1 cellular context compared by ENCODE assay signal in the genomic region with DNA sequence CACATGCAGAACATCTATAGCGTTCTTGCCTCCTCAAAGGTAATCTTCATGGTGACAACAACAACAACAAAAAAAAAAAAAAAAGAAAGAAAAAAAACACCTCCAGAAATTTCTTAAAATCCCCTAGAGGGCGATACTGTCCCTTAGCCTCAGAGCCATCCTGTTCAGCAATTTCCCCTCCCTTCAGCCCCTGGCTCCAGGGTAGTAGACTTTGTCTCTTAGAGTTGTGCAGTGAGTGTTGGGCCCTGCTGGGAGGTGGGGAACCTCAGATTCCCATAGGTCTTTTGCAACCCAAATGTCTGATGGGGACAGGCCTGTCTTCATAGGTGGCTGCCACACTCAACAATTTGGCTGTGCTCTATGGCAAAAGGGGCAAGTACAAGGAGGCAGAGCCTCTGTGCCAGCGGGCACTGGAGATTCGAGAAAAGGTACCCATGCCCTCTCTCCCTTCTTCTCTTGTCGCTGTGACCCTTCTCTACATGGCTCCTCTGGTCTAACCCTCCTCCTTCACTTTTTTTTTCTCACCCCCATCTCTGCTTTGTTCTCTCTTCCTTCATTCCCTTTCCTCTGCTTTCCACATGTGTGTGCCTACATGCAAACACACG.
A peak's percentile ranks its signal among the peaks of the same experiment; 100 is the strongest.
TF ChIP-seq lines count a peak whose summit lies in the region.

No MANE protein-coding gene starts in this region.

TF ChIP-seq in K562, 482 proteins besides CTCF, POLR2A, EP300 and RAD21 (continued from another document):
- TF ChIP-seq, protein P1, sequence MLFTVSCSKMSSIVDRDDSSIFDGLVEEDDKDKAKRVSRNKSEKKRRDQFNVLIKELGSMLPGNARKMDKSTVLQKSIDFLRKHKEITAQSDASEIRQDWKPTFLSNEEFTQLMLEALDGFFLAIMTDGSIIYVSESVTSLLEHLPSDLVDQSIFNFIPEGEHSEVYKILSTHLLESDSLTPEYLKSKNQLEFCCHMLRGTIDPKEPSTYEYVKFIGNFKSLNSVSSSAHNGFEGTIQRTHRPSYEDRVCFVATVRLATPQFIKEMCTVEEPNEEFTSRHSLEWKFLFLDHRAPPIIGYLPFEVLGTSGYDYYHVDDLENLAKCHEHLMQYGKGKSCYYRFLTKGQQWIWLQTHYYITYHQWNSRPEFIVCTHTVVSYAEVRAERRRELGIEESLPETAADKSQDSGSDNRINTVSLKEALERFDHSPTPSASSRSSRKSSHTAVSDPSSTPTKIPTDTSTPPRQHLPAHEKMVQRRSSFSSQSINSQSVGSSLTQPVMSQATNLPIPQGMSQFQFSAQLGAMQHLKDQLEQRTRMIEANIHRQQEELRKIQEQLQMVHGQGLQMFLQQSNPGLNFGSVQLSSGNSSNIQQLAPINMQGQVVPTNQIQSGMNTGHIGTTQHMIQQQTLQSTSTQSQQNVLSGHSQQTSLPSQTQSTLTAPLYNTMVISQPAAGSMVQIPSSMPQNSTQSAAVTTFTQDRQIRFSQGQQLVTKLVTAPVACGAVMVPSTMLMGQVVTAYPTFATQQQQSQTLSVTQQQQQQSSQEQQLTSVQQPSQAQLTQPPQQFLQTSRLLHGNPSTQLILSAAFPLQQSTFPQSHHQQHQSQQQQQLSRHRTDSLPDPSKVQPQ (CRISPR knock-in tag; IDR thresholded peaks at IDR 0.05; ENCODE audit: borderline replicate concordance) = no peak
- no peak for TF ChIP-seq NCOR1 (IDR thresholded peaks at IDR 0.05)
- TF ChIP-seq ZNF583 (CRISPR knock-in tag; IDR thresholded peaks at IDR 0.05) = no peak
- no peak for TF ChIP-seq ZNF174 (CRISPR knock-in tag; IDR thresholded peaks at IDR 0.05)
- no peak for TF ChIP-seq CXXC5 (CRISPR knock-in tag; IDR thresholded peaks at IDR 0.05)
- TF ChIP-seq KDM2B (CRISPR knock-in tag; IDR thresholded peaks at IDR 0.05) = no peak
- TF ChIP-seq, protein P2, sequence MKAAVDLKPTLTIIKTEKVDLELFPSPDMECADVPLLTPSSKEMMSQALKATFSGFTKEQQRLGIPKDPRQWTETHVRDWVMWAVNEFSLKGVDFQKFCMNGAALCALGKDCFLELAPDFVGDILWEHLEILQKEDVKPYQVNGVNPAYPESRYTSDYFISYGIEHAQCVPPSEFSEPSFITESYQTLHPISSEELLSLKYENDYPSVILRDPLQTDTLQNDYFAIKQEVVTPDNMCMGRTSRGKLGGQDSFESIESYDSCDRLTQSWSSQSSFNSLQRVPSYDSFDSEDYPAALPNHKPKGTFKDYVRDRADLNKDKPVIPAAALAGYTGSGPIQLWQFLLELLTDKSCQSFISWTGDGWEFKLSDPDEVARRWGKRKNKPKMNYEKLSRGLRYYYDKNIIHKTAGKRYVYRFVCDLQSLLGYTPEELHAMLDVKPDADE (conservative IDR thresholded peaks at IDR 0.05; ENCODE audit: control insufficient read depth, low read depth, low read length) = no peak
- TF ChIP-seq HLTF (IDR thresholded peaks at IDR 0.05) = no peak
- no peak for TF ChIP-seq ZNF121 (CRISPR knock-in tag; conservative IDR thresholded peaks at IDR 0.05)
- peak; percentile 75; the same call in 1 of the 2 replicates for TF ChIP-seq FOXJ2 (tag; IDR thresholded peaks at IDR 0.05)
- no peak for TF ChIP-seq SREBF1 (IDR thresholded peaks at IDR 0.05; ENCODE audit: borderline replicate concordance, low read depth, low read length)
- no peak for TF ChIP-seq ETS2 (tag; IDR thresholded peaks at IDR 0.05; ENCODE audit: borderline replicate concordance, poor library complexity, severe bottlenecking)
- TF ChIP-seq, protein P3, sequence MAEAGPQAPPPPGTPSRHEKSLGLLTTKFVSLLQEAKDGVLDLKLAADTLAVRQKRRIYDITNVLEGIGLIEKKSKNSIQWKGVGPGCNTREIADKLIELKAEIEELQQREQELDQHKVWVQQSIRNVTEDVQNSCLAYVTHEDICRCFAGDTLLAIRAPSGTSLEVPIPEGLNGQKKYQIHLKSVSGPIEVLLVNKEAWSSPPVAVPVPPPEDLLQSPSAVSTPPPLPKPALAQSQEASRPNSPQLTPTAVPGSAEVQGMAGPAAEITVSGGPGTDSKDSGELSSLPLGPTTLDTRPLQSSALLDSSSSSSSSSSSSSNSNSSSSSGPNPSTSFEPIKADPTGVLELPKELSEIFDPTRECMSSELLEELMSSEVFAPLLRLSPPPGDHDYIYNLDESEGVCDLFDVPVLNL (CRISPR knock-in tag; IDR thresholded peaks at IDR 0.05; ENCODE audit: low read depth) = no peak
- TF ChIP-seq MTA1 (IDR thresholded peaks at IDR 0.05; ENCODE audit: borderline replicate concordance) = no peak
- TF ChIP-seq ARID2 (IDR thresholded peaks at IDR 0.05) = peak; percentile 61; the same call in 1 of the 2 replicates
- no peak for TF ChIP-seq STAT5B (CRISPR knock-in tag; IDR thresholded peaks at IDR 0.05)
- TF ChIP-seq KLF16 (IDR thresholded peaks at IDR 0.05) = no peak
- TF ChIP-seq ZC3H11A (IDR thresholded peaks at IDR 0.05; ENCODE audit: low read depth, low read length) = no peak
- no peak for TF ChIP-seq YY1 (IDR thresholded peaks at IDR 0.05; ENCODE audit: borderline replicate concordance in 1 of 3, control insufficient read depth in 1 of 3, extremely low read depth in 1 of 3, insufficient read depth in 3 of 3, insufficient read length in 1 of 3, insufficient replicate concordance in 2 of 3, low read depth in 1 of 3, low read length in 2 of 3)
- TF ChIP-seq PTRF (tag; IDR thresholded peaks at IDR 0.05) = no peak
- TF ChIP-seq LCOR (CRISPR knock-in tag; IDR thresholded peaks at IDR 0.05) = no peak
- no peak for TF ChIP-seq MCM5 (IDR thresholded peaks at IDR 0.05; ENCODE audit: low read depth)
- no peak for TF ChIP-seq PCBP2 (IDR thresholded peaks at IDR 0.05; ENCODE audit: low read depth, low read length, poor library complexity, severe bottlenecking)
- no peak for TF ChIP-seq FOSL1 (tag; conservative IDR thresholded peaks at IDR 0.05)
- TF ChIP-seq ZNF197 (CRISPR knock-in tag; IDR thresholded peaks at IDR 0.05; ENCODE audit: low read depth) = no peak
- TF ChIP-seq ZNF584 (CRISPR knock-in tag; IDR thresholded peaks at IDR 0.05; ENCODE audit: low read depth) = no peak
- TF ChIP-seq MBD2 (IDR thresholded peaks at IDR 0.05; ENCODE audit: borderline replicate concordance, low read depth) = no peak
- TF ChIP-seq NCOA4 (IDR thresholded peaks at IDR 0.05; ENCODE audit: partially characterized antibody) = no peak
- no peak for TF ChIP-seq TOE1 (IDR thresholded peaks at IDR 0.05; ENCODE audit: borderline replicate concordance)
- TF ChIP-seq TOE1 (CRISPR knock-in tag; IDR thresholded peaks at IDR 0.05; ENCODE audit: borderline replicate concordance, low read depth) = no peak
- no peak for TF ChIP-seq RBBP5 (IDR thresholded peaks at IDR 0.05; ENCODE audit: borderline replicate concordance, insufficient read depth, low read length, poor library complexity, severe bottlenecking)
- TF ChIP-seq, protein P4, sequence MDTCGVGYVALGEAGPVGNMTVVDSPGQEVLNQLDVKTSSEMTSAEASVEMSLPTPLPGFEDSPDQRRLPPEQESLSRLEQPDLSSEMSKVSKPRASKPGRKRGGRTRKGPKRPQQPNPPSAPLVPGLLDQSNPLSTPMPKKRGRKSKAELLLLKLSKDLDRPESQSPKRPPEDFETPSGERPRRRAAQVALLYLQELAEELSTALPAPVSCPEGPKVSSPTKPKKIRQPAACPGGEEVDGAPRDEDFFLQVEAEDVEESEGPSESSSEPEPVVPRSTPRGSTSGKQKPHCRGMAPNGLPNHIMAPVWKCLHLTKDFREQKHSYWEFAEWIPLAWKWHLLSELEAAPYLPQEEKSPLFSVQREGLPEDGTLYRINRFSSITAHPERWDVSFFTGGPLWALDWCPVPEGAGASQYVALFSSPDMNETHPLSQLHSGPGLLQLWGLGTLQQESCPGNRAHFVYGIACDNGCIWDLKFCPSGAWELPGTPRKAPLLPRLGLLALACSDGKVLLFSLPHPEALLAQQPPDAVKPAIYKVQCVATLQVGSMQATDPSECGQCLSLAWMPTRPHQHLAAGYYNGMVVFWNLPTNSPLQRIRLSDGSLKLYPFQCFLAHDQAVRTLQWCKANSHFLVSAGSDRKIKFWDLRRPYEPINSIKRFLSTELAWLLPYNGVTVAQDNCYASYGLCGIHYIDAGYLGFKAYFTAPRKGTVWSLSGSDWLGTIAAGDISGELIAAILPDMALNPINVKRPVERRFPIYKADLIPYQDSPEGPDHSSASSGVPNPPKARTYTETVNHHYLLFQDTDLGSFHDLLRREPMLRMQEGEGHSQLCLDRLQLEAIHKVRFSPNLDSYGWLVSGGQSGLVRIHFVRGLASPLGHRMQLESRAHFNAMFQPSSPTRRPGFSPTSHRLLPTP (IDR thresholded peaks at IDR 0.05; ENCODE audit: borderline replicate concordance, extremely low read depth, insufficient read length) = no peak
